In the genomic region with DNA sequence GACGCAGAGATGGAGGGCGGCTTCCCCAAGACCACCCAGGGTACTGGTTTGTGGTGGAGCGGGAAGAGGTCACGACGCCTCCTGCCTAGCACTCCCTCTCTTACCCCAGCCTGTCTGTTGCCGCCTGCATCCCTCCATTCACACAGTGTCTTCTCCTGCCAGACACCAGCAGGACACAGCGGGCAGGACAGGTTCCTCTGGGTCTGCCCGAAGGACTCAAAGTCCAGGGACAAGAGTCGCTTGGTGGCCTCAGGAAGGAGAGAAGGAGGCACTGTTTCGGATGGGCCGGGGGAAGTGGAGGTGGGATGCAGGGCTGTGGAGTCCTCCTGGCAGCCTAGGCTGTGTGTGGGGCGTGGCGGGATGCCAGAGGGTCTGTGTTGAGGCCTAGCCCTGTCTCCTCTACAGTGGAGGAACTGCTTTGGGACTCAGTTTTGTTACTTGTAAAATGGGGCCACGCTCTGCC, we compare ENCODE assay signal across 2 cellular contexts.
TF ChIP-seq lines count a peak whose summit lies in the region.

No MANE protein-coding gene starts in this region.

TF ChIP-seq in SK-N-SH, 30 proteins besides CTCF, POLR2A, EP300 and RAD21 (continued from another document):
- TF ChIP-seq REST (IDR thresholded peaks at IDR 0.05; ENCODE audit: low read depth, low read length) (no peak), NRF1 (IDR thresholded peaks at IDR 0.05; ENCODE audit: low read depth, low read length) (no peak)

TF ChIP-seq in SK-N-SH treated with all-trans-retinoic acid at 6 μM for 48 hours, 23 proteins besides CTCF, POLR2A, EP300 and RAD21 (continued from another document):
- TF ChIP-seq, protein P1, sequence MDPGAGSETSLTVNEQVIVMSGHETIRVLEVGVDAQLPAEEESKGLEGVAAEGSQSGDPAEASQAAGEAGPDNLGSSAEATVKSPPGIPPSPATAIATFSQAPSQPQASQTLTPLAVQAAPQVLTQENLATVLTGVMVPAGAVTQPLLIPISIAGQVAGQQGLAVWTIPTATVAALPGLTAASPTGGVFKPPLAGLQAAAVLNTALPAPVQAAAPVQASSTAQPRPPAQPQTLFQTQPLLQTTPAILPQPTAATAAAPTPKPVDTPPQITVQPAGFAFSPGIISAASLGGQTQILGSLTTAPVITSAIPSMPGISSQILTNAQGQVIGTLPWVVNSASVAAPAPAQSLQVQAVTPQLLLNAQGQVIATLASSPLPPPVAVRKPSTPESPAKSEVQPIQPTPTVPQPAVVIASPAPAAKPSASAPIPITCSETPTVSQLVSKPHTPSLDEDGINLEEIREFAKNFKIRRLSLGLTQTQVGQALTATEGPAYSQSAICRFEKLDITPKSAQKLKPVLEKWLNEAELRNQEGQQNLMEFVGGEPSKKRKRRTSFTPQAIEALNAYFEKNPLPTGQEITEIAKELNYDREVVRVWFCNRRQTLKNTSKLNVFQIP (CRISPR knock-in tag; IDR thresholded peaks at IDR 0.05; ENCODE audit: borderline replicate concordance, low read depth): no peak
- TF ChIP-seq ZNF8 (CRISPR knock-in tag; IDR thresholded peaks at IDR 0.05) (no peak), TOX (CRISPR knock-in tag; IDR thresholded peaks at IDR 0.05; ENCODE audit: borderline replicate concordance) (no peak), PATZ1 (CRISPR knock-in tag; IDR thresholded peaks at IDR 0.05; ENCODE audit: borderline replicate concordance) (no peak)
- TF ChIP-seq, protein P2, sequence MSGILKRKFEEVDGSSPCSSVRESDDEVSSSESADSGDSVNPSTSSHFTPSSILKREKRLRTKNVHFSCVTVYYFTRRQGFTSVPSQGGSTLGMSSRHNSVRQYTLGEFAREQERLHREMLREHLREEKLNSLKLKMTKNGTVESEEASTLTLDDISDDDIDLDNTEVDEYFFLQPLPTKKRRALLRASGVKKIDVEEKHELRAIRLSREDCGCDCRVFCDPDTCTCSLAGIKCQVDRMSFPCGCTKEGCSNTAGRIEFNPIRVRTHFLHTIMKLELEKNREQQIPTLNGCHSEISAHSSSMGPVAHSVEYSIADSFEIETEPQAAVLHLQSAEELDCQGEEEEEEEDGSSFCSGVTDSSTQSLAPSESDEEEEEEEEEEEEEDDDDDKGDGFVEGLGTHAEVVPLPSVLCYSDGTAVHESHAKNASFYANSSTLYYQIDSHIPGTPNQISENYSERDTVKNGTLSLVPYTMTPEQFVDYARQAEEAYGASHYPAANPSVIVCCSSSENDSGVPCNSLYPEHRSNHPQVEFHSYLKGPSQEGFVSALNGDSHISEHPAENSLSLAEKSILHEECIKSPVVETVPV (CRISPR knock-in tag; IDR thresholded peaks at IDR 0.05): no peak
